In genomic region chr12:52242442-52243263, GRCh38 we compare ENCODE assay signal across 1 cellular context.
TF ChIP-seq lines count a peak whose summit lies in the region.

No MANE protein-coding gene starts in this region.

TF ChIP-seq in HCT116, 20 proteins besides CTCF, POLR2A, EP300 and RAD21:
- TF ChIP-seq JUND (IDR thresholded peaks at IDR 0.05) (no peak), ATF3 (IDR thresholded peaks at IDR 0.05) (no peak), TCF7L2 (IDR thresholded peaks at IDR 0.05; ENCODE audit: borderline replicate concordance, extremely low read depth, insufficient read depth, insufficient read length) (no peak), ELF1 (IDR thresholded peaks at IDR 0.05; ENCODE audit: borderline replicate concordance, low read depth) (no peak), CBX3 (IDR thresholded peaks at IDR 0.05; ENCODE audit: low read depth) (no peak), POLR2AphosphoS5 (IDR thresholded peaks at IDR 0.05; ENCODE audit: low read depth, low read length) (no peak), SP1 (IDR thresholded peaks at IDR 0.05; ENCODE audit: low read depth) (no peak), YY1 (IDR thresholded peaks at IDR 0.05; ENCODE audit: extremely low read depth, insufficient replicate concordance, low read depth, low read length) (no peak), REST (IDR thresholded peaks at IDR 0.05; ENCODE audit: low read depth) (no peak), EGR1 (IDR thresholded peaks at IDR 0.05; ENCODE audit: low read depth) (no peak), SIN3A (IDR thresholded peaks at IDR 0.05; ENCODE audit: low read depth) (no peak), CEBPB (IDR thresholded peaks at IDR 0.05; ENCODE audit: low read depth) (no peak), EZH2 (IDR thresholded peaks at IDR 0.05) (no peak), SRF (IDR thresholded peaks at IDR 0.05; ENCODE audit: low read depth) (no peak)
